Comparison of ENCODE assay signal across 9 cellular contexts in genomic region chr3:53238051-53238850, GRCh38. TPM values are rescaled to one million over a fixed set of nuclear protein-coding genes. Genes with fewer than 3 reads are reported as not detected.
DNase-seq lines count a peak whose midpoint lies in the region; ATAC-seq and TF ChIP-seq lines count a peak whose summit lies in the region.
"Had no signal": no experiment of that assay in that cellular context is flagged by ENCODE, and none has a peak within 500 bp of the region (broad histone marks: within the 10 kb centered on the region; RNA-seq: fewer than 3 reads in every experiment).

No MANE protein-coding gene starts in this region.

- H3K4me3 Mint-ChIP-seq in chondrocyte (ENCODE audit: unreplicated experiment) (no peak overlapping the region), mesothelial cell of epicardium (no peak overlapping the region), neural progenitor cell (no peak overlapping the region)
- H3K4me3 Mint-ChIP-seq in effector memory CD8-positive, alpha-beta T cell: no peak overlapping the region

- DNase-seq in AG10803 (ENCODE audit: low read depth) (peak; percentile 93), chondrocyte (ENCODE audit: low spot score) (no peak), mesothelial cell of epicardium (ENCODE audit: low spot score in 2 of 2, unreplicated experiment in 2 of 2) (no peak), neural progenitor cell (ENCODE audit: low spot score) (no peak), suprapubic skin (ENCODE audit: low spot score in 2 of 2) (no peak)
- DNase-seq in effector memory CD8-positive, alpha-beta T cell: no peak
- DNase-seq: NCI-H1930 had no signal

- H3K4me1 ChIP-seq in HUES6 (ENCODE audit: control insufficient read depth, insufficient read depth, low read length): peaks cover 30% of the 10 kb centered on the region
- peaks cover 8% of the 10 kb centered on the region for H3K4me1 ChIP-seq in neural progenitor cell
- peaks cover 32% of the 10 kb centered on the region for H3K4me1 ChIP-seq in suprapubic skin

- ATAC-seq in GM19395 (IDR thresholded peaks at IDR 0.05; ENCODE audit: unreplicated experiment): no peak
- ATAC-seq in effector memory CD8-positive, alpha-beta T cell (replicated peaks): no peak

- TF ChIP-seq POLR2A in suprapubic skin (IDR thresholded peaks at IDR 0.05): no peak

- H3K27ac Mint-ChIP-seq in chondrocyte (ENCODE audit: unreplicated experiment): peak overlapping the region; percentile 97
- peak overlapping the region; percentile 2 for H3K27ac Mint-ChIP-seq in mesothelial cell of epicardium
- no peak overlapping the region for H3K27ac Mint-ChIP-seq in neural progenitor cell
- H3K27ac Mint-ChIP-seq in effector memory CD8-positive, alpha-beta T cell: peak overlapping the region in 1 of 2 donors; percentile 13

- no peak overlapping the region for H3K4me2 ChIP-seq in neural progenitor cell

- no peak for TF ChIP-seq EP300 in suprapubic skin (IDR thresholded peaks at IDR 0.05)

- H3K9me3 Mint-ChIP-seq in chondrocyte (ENCODE audit: low read depth): no peaks in the 10 kb centered on the region
- H3K9me3 Mint-ChIP-seq in mesothelial cell of epicardium: no peaks in the 10 kb centered on the region
- H3K9me3 Mint-ChIP-seq in neural progenitor cell: no peaks in the 10 kb centered on the region
- H3K9me3 Mint-ChIP-seq in effector memory CD8-positive, alpha-beta T cell: no peaks in the 10 kb centered on the region

- H3K4me1 Mint-ChIP-seq in chondrocyte (ENCODE audit: low read depth): peaks cover 67% of the 10 kb centered on the region
- H3K4me1 Mint-ChIP-seq in mesothelial cell of epicardium: peaks cover 21% of the 10 kb centered on the region
- H3K4me1 Mint-ChIP-seq in neural progenitor cell: peaks cover 17% of the 10 kb centered on the region
- peaks cover 6 to 7% of the 10 kb centered on the region in 2 donors for H3K4me1 Mint-ChIP-seq in effector memory CD8-positive, alpha-beta T cell (ENCODE audit: low read depth in 2 of 2)

- H3F3A ChIP-seq in neural progenitor cell (ENCODE audit: low read depth): no peaks in the 10 kb centered on the region

- H3K9ac ChIP-seq in HUES6 (ENCODE audit: low read length) (no peak overlapping the region), neural progenitor cell (no peak overlapping the region)

- TF ChIP-seq CTCF in AG10803 (conservative IDR thresholded peaks at IDR 0.05; ENCODE audit: low read length) (no peak), chondrocyte (IDR thresholded peaks at IDR 0.05) (no peak), mesothelial cell of epicardium (IDR thresholded peaks at IDR 0.05; ENCODE audit: unreplicated experiment) (no peak), neural progenitor cell (IDR thresholded peaks at IDR 0.05) (no peak), suprapubic skin (IDR thresholded peaks at IDR 0.05) (no peak)

- H3K9me3 ChIP-seq in HUES6 (ENCODE audit: control insufficient read depth, insufficient read depth, low read depth, low read length): no peaks in the 10 kb centered on the region
- no peaks in the 10 kb centered on the region for H3K9me3 ChIP-seq in neural progenitor cell (ENCODE audit: low read depth)
- no peaks in the 10 kb centered on the region for H3K9me3 ChIP-seq in suprapubic skin

- 94% methylated on average over 2 of the region's 6 CpGs for whole genome bisulfite sequencing in suprapubic skin

- H3K27me3 ChIP-seq in HUES6 (ENCODE audit: control insufficient read depth, insufficient read depth, low read length) (no peaks in the 10 kb centered on the region), neural progenitor cell (no peaks in the 10 kb centered on the region), suprapubic skin (no peaks in the 10 kb centered on the region)

- H3K4me3 ChIP-seq in AG10803 (ENCODE audit: low read length) (no peak overlapping the region), HUES6 (ENCODE audit: low read depth, low read length) (no peak overlapping the region), neural progenitor cell (no peak overlapping the region), suprapubic skin (no peak overlapping the region)

- H3K27ac ChIP-seq in HUES6 (ENCODE audit: low read depth, low read length) (0 out of 2 replicates have a peak overlapping the region, but pooled peaks have one; percentile 40), neural progenitor cell (no peak overlapping the region), suprapubic skin (no peak overlapping the region)

- H3K36me3 Mint-ChIP-seq in chondrocyte (ENCODE audit: low read depth) (peaks cover 22% of the 10 kb centered on the region), mesothelial cell of epicardium (peaks cover 16% of the 10 kb centered on the region), neural progenitor cell (peaks cover 25% of the 10 kb centered on the region)
- H3K36me3 Mint-ChIP-seq in effector memory CD8-positive, alpha-beta T cell (ENCODE audit: insufficient read depth): peaks cover 30% of the 10 kb centered on the region

- peaks cover 25% of the 10 kb centered on the region for H3K79me2 ChIP-seq in neural progenitor cell (ENCODE audit: low read depth)

- H3K27me3 Mint-ChIP-seq in chondrocyte (ENCODE audit: low read depth) (no peaks in the 10 kb centered on the region), mesothelial cell of epicardium (ENCODE audit: low read depth) (no peaks in the 10 kb centered on the region), neural progenitor cell (ENCODE audit: insufficient read depth, low read depth) (peaks cover 2% of the 10 kb centered on the region)
- H3K27me3 Mint-ChIP-seq in effector memory CD8-positive, alpha-beta T cell: no peaks in the 10 kb centered on the region

- H4K20me1 ChIP-seq in neural progenitor cell (ENCODE audit: low read depth): peaks cover 49% of the 10 kb centered on the region

- H3K36me3 ChIP-seq in HUES6 (ENCODE audit: control insufficient read depth, insufficient read depth, low read length) (peaks cover 98% of the 10 kb centered on the region), neural progenitor cell (no peaks in the 10 kb centered on the region), suprapubic skin (peaks cover 86% of the 10 kb centered on the region)

- H2AFZ ChIP-seq in neural progenitor cell (replicated peaks): no peak overlapping the region

RNA-seq across cellular contexts. Expression of gene TKT, which starts 17.6 kb away (rescaled TPM):
- 165 to 299 TPM (median 169 TPM) in 3 replicates for total RNA-seq in chondrocyte
- 181 to 185 TPM (median 181 TPM) in 3 replicates for total RNA-seq in mesothelial cell of epicardium
- 292 and 555 TPM in 2 replicates for total RNA-seq in neural progenitor cell (ENCODE audit: low replicate concordance)
- total RNA-seq in suprapubic skin: 100 to 1,000 TPM; 107 to 194 (median 155) TPM
